In genomic region chr15:40054746-40055575, GRCh38 we compare ENCODE assay signal across 8 cellular contexts. TPM values are rescaled to one million over a fixed set of nuclear protein-coding genes. Genes with fewer than 3 reads are reported as not detected.
DNase-seq lines count a peak whose midpoint lies in the region; ATAC-seq, FAIRE-seq and TF ChIP-seq lines count a peak whose summit lies in the region.

No MANE protein-coding gene starts in this region.

- no peak for TF ChIP-seq CTCF in brain (conservative IDR thresholded peaks at IDR 0.05)
- no peak for TF ChIP-seq CTCF in nephron (IDR thresholded peaks at IDR 0.05; ENCODE audit: unreplicated experiment in 3 of 3)

- ATAC-seq in CD4-positive, CD25-positive, alpha-beta regulatory T cell (ENCODE audit: low read depth in 2 of 2): peak; percentile 61 to 71
- ATAC-seq in HG02943 (IDR thresholded peaks at IDR 0.05; ENCODE audit: low read depth, unreplicated experiment): peak; percentile 67

- peak in 1 of 3 donors; percentile 64 for DNase-seq in CD4-positive, CD25-positive, alpha-beta regulatory T cell
- no peak for DNase-seq in GM18507 (ENCODE audit: extremely low spot score, insufficient read length, low read depth)
- peak; percentile 78 for DNase-seq in NCI-H2196 (lab: John Stamatoyannopoulos, UW; ENCODE audit: unreplicated experiment)
- DNase-seq in caudate nucleus (lab: John Stamatoyannopoulos, UW): no peak
- DNase-seq in AML-193 (lab: John Stamatoyannopoulos, UW): no peak

- no peaks in the 10 kb centered on the region for H3K27me3 Mint-ChIP-seq in CD4-positive, CD25-positive, alpha-beta regulatory T cell
- no peaks in the 10 kb centered on the region for H3K27me3 Mint-ChIP-seq in brain
- peaks cover 7% of the 10 kb centered on the region for H3K27me3 Mint-ChIP-seq in nephron (ENCODE audit: low read depth)

- H3K36me3 Mint-ChIP-seq in CD4-positive, CD25-positive, alpha-beta regulatory T cell: peaks cover 15% of the 10 kb centered on the region
- H3K36me3 Mint-ChIP-seq in brain (no peaks in the 10 kb centered on the region), nephron (ENCODE audit: low read depth) (no peaks in the 10 kb centered on the region)

- FAIRE-seq in GM18507 (lab: Jason Lieb, UNC): peak; percentile 93

- peaks cover 33% of the 10 kb centered on the region for H3K4me1 ChIP-seq in CD4-positive, CD25-positive, alpha-beta regulatory T cell (ENCODE audit: control insufficient read depth, insufficient read depth, low read length, poor library complexity, severe bottlenecking)

- peak overlapping the region; percentile 20 to 91 (median 70) for H3K27ac Mint-ChIP-seq in CD4-positive, CD25-positive, alpha-beta regulatory T cell
- H3K27ac Mint-ChIP-seq in brain (peak overlapping the region in 3 of 5 experiments; percentile 73 to 86 (median 77)), nephron (peak overlapping the region; percentile 29 to 85 (median 84))

- H3K4me3 Mint-ChIP-seq in CD4-positive, CD25-positive, alpha-beta regulatory T cell: peak overlapping the region in 3 of 4 donors; percentile 56 to 74 (median 68)
- H3K4me3 Mint-ChIP-seq in brain (no peak overlapping the region), nephron (no peak overlapping the region)

- H3K4me3 ChIP-seq in CD4-positive, CD25-positive, alpha-beta regulatory T cell (ENCODE audit: low read depth, low read length): no peak overlapping the region

- H3K27me3 ChIP-seq in CD4-positive, CD25-positive, alpha-beta regulatory T cell (ENCODE audit: control insufficient read depth, insufficient read depth, low read length): no peaks in the 10 kb centered on the region

- H3K36me3 ChIP-seq in CD4-positive, CD25-positive, alpha-beta regulatory T cell (ENCODE audit: control insufficient read depth, insufficient read depth, low read length): no peaks in the 10 kb centered on the region

- H3K9me3 Mint-ChIP-seq in CD4-positive, CD25-positive, alpha-beta regulatory T cell: no peaks in the 10 kb centered on the region
- H3K9me3 Mint-ChIP-seq in brain (no peaks in the 10 kb centered on the region), nephron (no peaks in the 10 kb centered on the region)

- peaks cover 0 to 70% (median 41%) of the 10 kb centered on the region in 4 donors for H3K4me1 Mint-ChIP-seq in CD4-positive, CD25-positive, alpha-beta regulatory T cell
- H3K4me1 Mint-ChIP-seq in brain: peaks cover 37% of the 10 kb centered on the region
- peaks cover 71% of the 10 kb centered on the region for H3K4me1 Mint-ChIP-seq in nephron

- no peak overlapping the region for H3K27ac ChIP-seq in CD4-positive, CD25-positive, alpha-beta regulatory T cell (ENCODE audit: insufficient read depth, low read length, poor library complexity, severe bottlenecking)
- H3K27ac ChIP-seq in caudate nucleus (ENCODE audit: low read depth, low read length): no peak overlapping the region

- H3K9me3 ChIP-seq in CD4-positive, CD25-positive, alpha-beta regulatory T cell (ENCODE audit: control insufficient read depth in 2 of 2, low read length in 2 of 2): no peaks in the 10 kb centered on the region

RNA-seq across cellular contexts. Expression of gene SRP14, which starts 16.0 kb away (rescaled TPM):
- total RNA-seq in CD4-positive, CD25-positive, alpha-beta regulatory T cell: 128 TPM
- 100 to 1,000 TPM; 800 to 928 (median 868) TPM for polyA plus RNA-seq in CD4-positive, CD25-positive, alpha-beta regulatory T cell
- 457 TPM for polyA plus RNA-seq in brain (ENCODE audit: insufficient read depth, low read depth, low replicate concordance)

RNA-seq across cellular contexts. Expression of gene BMF, which starts 53.7 kb away (rescaled TPM):
- total RNA-seq in CD4-positive, CD25-positive, alpha-beta regulatory T cell: 8.2 TPM
- 1 to 10 TPM in 2 of 4 donors, under 1 TPM in 2; 0.86 to 1.5 (median 1.2) TPM for polyA plus RNA-seq in CD4-positive, CD25-positive, alpha-beta regulatory T cell
- polyA plus RNA-seq in brain (ENCODE audit: insufficient read depth, low read depth, low replicate concordance): 22.7 TPM

Comparison
In these comparisons a context has a peak if more than half of its experiments do, and no peak if none do; other contexts are left out.
1. H3K4me3 Mint-ChIP-seq: peak in CD4-positive, CD25-positive, alpha-beta regulatory T cell (3 of 4); none in brain (0 of 5) and nephron (0 of 3).
2. Peak in every context shown above with its lines, with median percentiles within 50 percentile points of each other: H3K27ac Mint-ChIP-seq.